20 cellular contexts compared by ENCODE assay signal in the genomic region with DNA sequence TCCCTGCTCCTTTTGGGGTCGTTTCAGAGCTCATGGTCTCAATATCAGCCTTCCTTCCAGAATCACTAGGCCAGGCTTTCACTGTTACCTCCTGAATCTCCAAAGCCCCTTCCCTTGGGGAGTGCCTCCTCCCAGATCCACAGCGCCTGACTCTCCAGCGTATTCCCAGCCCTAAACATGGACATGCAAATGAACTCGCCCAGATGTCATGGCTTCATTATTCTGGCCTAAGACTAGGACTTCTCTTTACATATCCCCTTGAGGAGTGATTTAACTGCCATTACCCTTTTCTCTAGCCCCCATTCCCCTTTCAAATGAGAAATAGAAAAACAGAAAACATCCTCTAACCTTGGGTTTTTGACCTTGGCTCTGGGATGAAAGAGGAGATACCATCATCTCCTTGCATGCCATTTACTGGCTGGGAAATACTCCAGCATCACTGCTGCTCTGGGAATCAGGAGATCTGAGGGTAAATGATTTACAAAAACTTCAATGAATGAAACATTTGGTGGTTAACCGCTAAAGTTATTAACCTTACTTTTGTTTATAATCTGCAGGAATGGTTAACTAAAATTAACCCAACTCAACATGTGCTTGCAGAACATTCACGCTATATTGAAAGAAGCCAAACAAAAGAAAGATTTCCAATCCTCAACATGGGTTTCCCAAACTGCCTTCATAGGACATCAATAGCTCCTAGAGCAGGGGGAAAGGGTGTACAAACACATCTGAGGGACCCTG. TPM values are rescaled to one million over a fixed set of nuclear protein-coding genes. Genes with fewer than 3 reads are reported as not detected.
DNase-seq lines count a peak whose midpoint lies in the region; FAIRE-seq and TF ChIP-seq lines count a peak whose summit lies in the region.
"Had no signal": no experiment of that assay in that cellular context is flagged by ENCODE, and none has a peak within 500 bp of the region (broad histone marks: within the 10 kb centered on the region; RNA-seq: fewer than 3 reads in every experiment).

No MANE protein-coding gene starts in this region.

- H3K9me3 ChIP-seq in neural progenitor cell (ENCODE audit: low read depth) (no peaks in the 10 kb centered on the region), spleen (no peaks in the 10 kb centered on the region)
- H3K9me3 ChIP-seq: esophagus squamous epithelium, heart right ventricle had no signal

- H3K79me2 ChIP-seq in neural progenitor cell (ENCODE audit: low read depth), result no peaks in the 10 kb centered on the region

- peaks cover 10% of the 10 kb centered on the region for H3K4me1 Mint-ChIP-seq in neural progenitor cell

- 74 to 90% (median 79%) methylated on average over 6 of the region's 6 CpGs for WGBS in spleen, 5 donors

- peak overlapping the region; percentile 91 for H3K27ac Mint-ChIP-seq in neural progenitor cell

- H3K27ac ChIP-seq in neural progenitor cell (no peak overlapping the region), spleen (no peak overlapping the region)
- H3K27ac ChIP-seq: esophagus squamous epithelium, PC-9 had no signal

- H3K36me3 Mint-ChIP-seq in neural progenitor cell, result peaks cover 2% of the 10 kb centered on the region

- H3K4me3 ChIP-seq in neural progenitor cell (no peak overlapping the region), spleen (no peak overlapping the region)
- H3K4me3 ChIP-seq: esophagus squamous epithelium, heart right ventricle, PC-9 had no signal

- no peak overlapping the region for H3K4me3 Mint-ChIP-seq in neural progenitor cell

- H3K27me3 Mint-ChIP-seq in neural progenitor cell (ENCODE audit: insufficient read depth, low read depth), result peaks cover 2% of the 10 kb centered on the region

- no peaks in the 10 kb centered on the region for H3K9me3 Mint-ChIP-seq in neural progenitor cell

- intact Hi-C loops in spleen (cut with DNase I; ENCODE audit: low total_unique reads), result no loop called here

- no peak overlapping the region for H3K9ac ChIP-seq in neural progenitor cell

- H3K4me2 ChIP-seq in neural progenitor cell, result no peak overlapping the region
- H3K4me2 ChIP-seq: PC-9 had no signal

- TF ChIP-seq POLR2A in spleen (IDR thresholded peaks at IDR 0.05), result no peak

- no peaks in the 10 kb centered on the region for H3K4me1 ChIP-seq in neural progenitor cell
- H3K4me1 ChIP-seq in spleen, result no peaks in the 10 kb centered on the region

- H3K27me3 ChIP-seq in neural progenitor cell (no peaks in the 10 kb centered on the region), spleen (replicated peaks in 1 of 7) (peaks cover 0 to 5% (median 0%) of the 10 kb centered on the region in 7 donors)
- H3K27me3 ChIP-seq: esophagus squamous epithelium, heart right ventricle had no signal

- peaks cover 14% of the 10 kb centered on the region for H4K20me1 ChIP-seq in neural progenitor cell (ENCODE audit: low read depth)

- no peak for TF ChIP-seq CTCF in neural progenitor cell (IDR thresholded peaks at IDR 0.05)
- no peak for TF ChIP-seq CTCF in spleen (IDR thresholded peaks at IDR 0.05 in 8 of 11, conservative IDR thresholded peaks at IDR 0.05 in 3 of 11)

- no peaks in the 10 kb centered on the region for H3K36me3 ChIP-seq in neural progenitor cell
- H3K36me3 ChIP-seq in spleen, result no peaks in the 10 kb centered on the region
- H3K36me3 ChIP-seq: esophagus squamous epithelium, heart right ventricle had no signal

- peak; percentile 34 for DNase-seq in ELR (ENCODE audit: low read depth)
- DNase-seq in SW480 (ENCODE audit: low spot score), result peak; percentile 64
- DNase-seq in neural progenitor cell (ENCODE audit: low spot score), result no peak
- DNase-seq in middle frontal gyrus (ENCODE audit: extremely low spot score, low spot score), result no peak
- no peak for DNase-seq in spleen
- no peak for DNase-seq in NCI-H128 (lab: John Stamatoyannopoulos, UW; ENCODE audit: unreplicated experiment)
- DNase-seq in nucleus accumbens (lab: John Stamatoyannopoulos, UW), result no peak
- DNase-seq: AML-193; central memory CD4-positive, alpha-beta T cell; COR-L47; esophagus squamous epithelium; heart right ventricle; islet precursor cell; midbrain; NCI-H1436 treated with DMSO at 0.1 percent for 48 hours; NCI-H2171 treated with DMSO at 0.1 percent for 48 hours; NCI-H82; PC-9 had no signal

- FAIRE-seq in islet of Langerhans (lab: Jason Lieb, UNC), result peak; percentile 90
- FAIRE-seq: G401.6 had no signal

- no peaks in the 10 kb centered on the region for H3F3A ChIP-seq in neural progenitor cell (ENCODE audit: low read depth)

- no peak overlapping the region for H2AFZ ChIP-seq in neural progenitor cell (replicated peaks)
- H2AFZ ChIP-seq: PC-9 had no signal

RNA-seq across cellular contexts. Expression of a gene that starts 37.0 kb away (rescaled TPM):
- total RNA-seq in neural progenitor cell (ENCODE audit: low replicate concordance) (28.2 and 32.2 TPM in 2 replicates), spleen (10 to 100 TPM; 16.0 to 34.0 (median 23.7) TPM)
- polyA plus RNA-seq in spleen, result 1 to 10 TPM; 3.5 to 9.1 (median 4.0) TPM

Comparison
In these comparisons a context has a peak if more than half of its experiments do, and no peak if none do; other contexts are left out.
1. DNase-seq: peak in ELR (single experiment) and SW480 (single experiment); none in neural progenitor cell (single experiment), middle frontal gyrus (single experiment), spleen (single experiment), NCI-H128 (single experiment) and nucleus accumbens (0 of 56).